1 cellular context compared by ENCODE assay signal in genomic region chr18:13137041-13137938, GRCh38.
A peak's percentile ranks its signal among the peaks of the same experiment; 100 is the strongest.
TF ChIP-seq lines count a peak whose summit lies in the region.

No MANE protein-coding gene starts in this region.

TF ChIP-seq in HepG2, 621 proteins besides CTCF, POLR2A, EP300 and RAD21 (continued from another document and continues in another):
- TF ChIP-seq TAF15 (IDR thresholded peaks at IDR 0.05; ENCODE audit: low read depth, low read length, poor library complexity, severe bottlenecking), result peak; percentile 47
- no peak for TF ChIP-seq ZNF326 (CRISPR knock-in tag; IDR thresholded peaks at IDR 0.05; ENCODE audit: borderline replicate concordance)
- no peak for TF ChIP-seq ARNTL (CRISPR knock-in tag; IDR thresholded peaks at IDR 0.05)
- TF ChIP-seq TFAP4 (IDR thresholded peaks at IDR 0.05; ENCODE audit: borderline replicate concordance, low read depth), result no peak
- TF ChIP-seq SETDB1 (CRISPR knock-in tag; IDR thresholded peaks at IDR 0.05; ENCODE audit: borderline replicate concordance), result no peak
- TF ChIP-seq PITX1 (CRISPR knock-in tag; IDR thresholded peaks at IDR 0.05), result 0 out of 2 replicates have a peak, but pooled peaks have one; percentile 9
- no peak for TF ChIP-seq CREB1 (IDR thresholded peaks at IDR 0.05)
- no peak for TF ChIP-seq CREB1 (CRISPR knock-in tag; IDR thresholded peaks at IDR 0.05)
- no peak for TF ChIP-seq GPBP1L1 (CRISPR knock-in tag; IDR thresholded peaks at IDR 0.05)
- TF ChIP-seq PATZ1 (CRISPR knock-in tag; IDR thresholded peaks at IDR 0.05), result no peak; the same call in 1 of the 2 replicates
- no peak for TF ChIP-seq ZNF30 (CRISPR knock-in tag; IDR thresholded peaks at IDR 0.05)
- TF ChIP-seq ERF (CRISPR knock-in tag; IDR thresholded peaks at IDR 0.05), result 0 out of 2 replicates have a peak, but pooled peaks have one; percentile 28
- no peak for TF ChIP-seq RFXAP (CRISPR knock-in tag; IDR thresholded peaks at IDR 0.05; ENCODE audit: borderline replicate concordance)
- no peak for TF ChIP-seq ZNF343 (CRISPR knock-in tag; IDR thresholded peaks at IDR 0.05)
- no peak for TF ChIP-seq SMAD9 (CRISPR knock-in tag; IDR thresholded peaks at IDR 0.05)
- no peak for TF ChIP-seq RXRA (CRISPR knock-in tag; IDR thresholded peaks at IDR 0.05)
- no peak for TF ChIP-seq RXRB (CRISPR knock-in tag; IDR thresholded peaks at IDR 0.05; ENCODE audit: borderline replicate concordance)
- TF ChIP-seq KAT2B (IDR thresholded peaks at IDR 0.05; ENCODE audit: borderline replicate concordance, low read depth, low read length), result no peak
- TF ChIP-seq POGZ (CRISPR knock-in tag; IDR thresholded peaks at IDR 0.05), result no peak; the same call in 1 of the 2 replicates
- no peak for TF ChIP-seq AKNA (CRISPR knock-in tag; IDR thresholded peaks at IDR 0.05; ENCODE audit: borderline replicate concordance)
- TF ChIP-seq ZNF597 (CRISPR knock-in tag; IDR thresholded peaks at IDR 0.05), result no peak
- no peak for TF ChIP-seq HNF1A (IDR thresholded peaks at IDR 0.05; ENCODE audit: low read depth)
- no peak for TF ChIP-seq HNF1A (CRISPR knock-in tag; IDR thresholded peaks at IDR 0.05; ENCODE audit: borderline replicate concordance)
- TF ChIP-seq FLYWCH1 (CRISPR knock-in tag; IDR thresholded peaks at IDR 0.05), result no peak
- TF ChIP-seq TRAFD1 (CRISPR knock-in tag; IDR thresholded peaks at IDR 0.05; ENCODE audit: borderline replicate concordance), result no peak
- TF ChIP-seq NKX3-1 (CRISPR knock-in tag; IDR thresholded peaks at IDR 0.05), result no peak; the same call in none of the 2 replicates
- no peak for TF ChIP-seq KDM6A (CRISPR knock-in tag; IDR thresholded peaks at IDR 0.05; ENCODE audit: low read depth)
- no peak for TF ChIP-seq GMEB2 (CRISPR knock-in tag; IDR thresholded peaks at IDR 0.05; ENCODE audit: low read depth)
- no peak for TF ChIP-seq CBFB (CRISPR knock-in tag; IDR thresholded peaks at IDR 0.05)
- TF ChIP-seq ZNF274 (CRISPR knock-in tag; IDR thresholded peaks at IDR 0.05), result no peak
- no peak for TF ChIP-seq HNRNPUL1 (IDR thresholded peaks at IDR 0.05; ENCODE audit: low read depth, low read length)
- TF ChIP-seq TIGD3 (CRISPR knock-in tag; IDR thresholded peaks at IDR 0.05; ENCODE audit: borderline replicate concordance), result no peak; the same call in 1 of the 2 replicates
- no peak for TF ChIP-seq E2F2 (CRISPR knock-in tag; IDR thresholded peaks at IDR 0.05; ENCODE audit: borderline replicate concordance)
- no peak for TF ChIP-seq SMC3 (IDR thresholded peaks at IDR 0.05; ENCODE audit: low read length)
- no peak; the same call in 1 of the 2 replicates for TF ChIP-seq SRY (CRISPR knock-in tag; IDR thresholded peaks at IDR 0.05)
- TF ChIP-seq PTBP1 (IDR thresholded peaks at IDR 0.05; ENCODE audit: low read depth, low read length, poor library complexity, severe bottlenecking), result no peak
- TF ChIP-seq ZBTB8A (CRISPR knock-in tag; IDR thresholded peaks at IDR 0.05; ENCODE audit: borderline replicate concordance, low read depth), result no peak
- TF ChIP-seq ZNF850 (CRISPR knock-in tag; conservative IDR thresholded peaks at IDR 0.05), result 0 out of 2 replicates have a peak, but pooled peaks have one; percentile 27
- TF ChIP-seq ZNF333 (CRISPR knock-in tag; IDR thresholded peaks at IDR 0.05; ENCODE audit: borderline replicate concordance), result peak; percentile 33; the same call in 1 of the 2 replicates
